ENCODE assay signal across 8 cellular contexts in genomic region chr12:51721281-51721940, GRCh38.
A peak's percentile ranks its signal among the peaks of the same experiment; 100 is the strongest.
DNase-seq lines count a peak whose midpoint lies in the region; TF ChIP-seq lines count a peak whose summit lies in the region.

No MANE protein-coding gene starts in this region.

- H3K4me1 ChIP-seq in HUES64 (ENCODE audit: insufficient read depth, low read length) (no peaks in the 10 kb centered on the region), left ventricle myocardium inferior (peaks cover 10% of the 10 kb centered on the region), colonic mucosa (no peaks in the 10 kb centered on the region)

- 94% methylated on average over 44 of the region's 44 CpGs for WGBS in HUES64

- intact Hi-C loops in left ventricle myocardium inferior (cut with micrococcal nuclease) = no loop called here
- intact Hi-C loops in colonic mucosa (cut with DNase I) = no loop called here

- peak overlapping the region; percentile 10; the same call in 1 of the 2 replicates for H3K4me3 ChIP-seq in HUES64 (ENCODE audit: low read length)
- peak overlapping the region; percentile 39 for H3K4me3 ChIP-seq in left ventricle myocardium inferior
- H3K4me3 ChIP-seq in colonic mucosa = no peak overlapping the region

- peaks cover 20% of the 10 kb centered on the region for H3K36me3 ChIP-seq in HUES64 (ENCODE audit: insufficient read depth, low read length)
- H3K36me3 ChIP-seq in left ventricle myocardium inferior = no peaks in the 10 kb centered on the region
- no peaks in the 10 kb centered on the region for H3K36me3 ChIP-seq in colonic mucosa

- H3K27ac ChIP-seq in HUES64 (ENCODE audit: low read depth, low read length) = no peak overlapping the region
- no peak overlapping the region for H3K27ac ChIP-seq in left ventricle myocardium inferior (replicated peaks)
- H3K27ac ChIP-seq in colonic mucosa = no peak overlapping the region

- H3K9me3 ChIP-seq in HUES64 (ENCODE audit: insufficient read depth, low read depth, low read length) (no peaks in the 10 kb centered on the region), left ventricle myocardium inferior (replicated peaks) (no peaks in the 10 kb centered on the region), colonic mucosa (no peaks in the 10 kb centered on the region)

- peak in 3 of 4 experiments; percentile 10 to 51 (median 31) for DNase-seq in activated naive CD4-positive, alpha-beta T cell (lab: John Stamatoyannopoulos, UW)
- DNase-seq in left ventricle myocardium inferior (peak; percentile 19), colonic mucosa (no peak), SK-N-DZ (ENCODE audit: low spot score) (no peak), NCI-H2196 treated with DMSO at 0.1 percent for 48 hours (lab: John Stamatoyannopoulos, UW; ENCODE audit: unreplicated experiment) (no peak), NCI-H1436 (lab: John Stamatoyannopoulos, UW) (no peak)
- DNase-seq in stimulated activated CD4-positive, alpha-beta T cell treated with anti-CD3 and anti-CD28 coated beads, Interleukin-12 subunit alpha, Interleukin-12 subunit beta, amount 100 ng/mL, for 48 hours (ENCODE audit: low read depth in 2 of 3, low spot score in 1 of 3) = peak; percentile 28 to 38 (median 35)

- TF ChIP-seq CTCF in left ventricle myocardium inferior (IDR thresholded peaks at IDR 0.05; ENCODE audit: borderline replicate concordance) (peak; percentile 37), colonic mucosa (IDR thresholded peaks at IDR 0.05) (no peak)

- H3K27me3 ChIP-seq in HUES64 (ENCODE audit: insufficient read depth, low read length) (no peaks in the 10 kb centered on the region), left ventricle myocardium inferior (ENCODE audit: low read depth) (peaks cover 58% of the 10 kb centered on the region), colonic mucosa (no peaks in the 10 kb centered on the region)

- H3K9ac ChIP-seq in HUES64 (ENCODE audit: low read depth, low read length) (no peak overlapping the region), colonic mucosa (ENCODE audit: low read depth in 2 of 2, low read length in 2 of 2) (no peak overlapping the region)

Comparison
In these comparisons a context has a peak if more than half of its experiments do, and no peak if none do; other contexts are left out.
1. DNase-seq: peak in activated naive CD4-positive, alpha-beta T cell (3 of 4), left ventricle myocardium inferior (single experiment) and stimulated activated CD4-positive, alpha-beta T cell treated with anti-CD3 and anti-CD28 coated beads, Interleukin-12 subunit alpha, Interleukin-12 subunit beta, amount 100 ng/mL, for 48 hours (3 of 3); none in colonic mucosa (single experiment), SK-N-DZ (single experiment), NCI-H2196 treated with DMSO at 0.1 percent for 48 hours (single experiment) and NCI-H1436 (single experiment).